Comparison of ENCODE assay signal across 24 cellular contexts in genomic region chr3:41503998-41504623, GRCh38.
"Had no signal": no experiment of that assay in that cellular context is flagged by ENCODE, and none has a peak within 500 bp of the region (broad histone marks: within the 10 kb centered on the region; RNA-seq: fewer than 3 reads in every experiment).

No MANE protein-coding gene starts in this region.

- H3K4me1 Mint-ChIP-seq: activated CD8-positive, alpha-beta memory T cell treated with anti-CD3 and anti-CD28 coated beads, Interleukin-2, amount 10 ng/mL, durations not matched to agents 7 days and 5 days; naive B cell; neural crest cell; T-helper 17 cell had no signal

- ATAC-seq: activated CD8-positive, alpha-beta memory T cell treated with anti-CD3 and anti-CD28 coated beads, Interleukin-2, amount 10 ng/mL, durations not matched to agents 7 days and 5 days; activated naive CD8-positive, alpha-beta T cell treated with anti-CD3 and anti-CD28 coated beads, Interleukin-2, amount 50 U/mL, for 24 hours; body of pancreas; esophagus mucosa; left lobe of liver; T-helper 17 cell; upper lobe of right lung had no signal

- DNase-seq: activated CD4-positive, alpha-beta memory T cell treated with anti-CD3 and anti-CD28 coated beads for 36 hours; activated CD4-positive, alpha-beta T cell treated with anti-CD3 and anti-CD28 coated beads for 48 hours; activated CD8-positive, alpha-beta memory T cell treated with anti-CD3 and anti-CD28 coated beads, Interleukin-2, amount 10 ng/mL, durations not matched to agents 7 days and 5 days; activated gamma-delta T cell; activated naive CD4-positive, alpha-beta T cell treated with anti-CD3 and anti-CD28 coated beads, Interleukin-2, amount 50 U/mL, for 16 hours; activated naive CD8-positive, alpha-beta T cell treated with anti-CD3 and anti-CD28 coated beads, Interleukin-2, amount 50 U/mL, for 24 hours; body of pancreas; caudate nucleus; effector CD4-positive, alpha-beta T cell; foreskin melanocyte; naive B cell; retina; sigmoid colon; stimulated activated CD4-positive, alpha-beta T cell treated with anti-CD3 and anti-CD28 coated beads, Interleukin-4, amount 100 ng/mL, for 1 hour; stimulated activated naive CD4-positive, alpha-beta T cell treated with Interleukin-2 at 50 U/mL for 16 hours; T-helper 17 cell; upper lobe of right lung had no signal

- H3K27ac ChIP-seq: body of pancreas, sigmoid colon, upper lobe of right lung had no signal

- H3K4me1 ChIP-seq: body of pancreas, sigmoid colon, upper lobe of right lung had no signal

- H3K27me3 Mint-ChIP-seq: activated CD4-positive, alpha-beta memory T cell treated with anti-CD3 and anti-CD28 coated beads for 36 hours; activated CD8-positive, alpha-beta memory T cell treated with anti-CD3 and anti-CD28 coated beads, Interleukin-2, amount 10 ng/mL, durations not matched to agents 7 days and 5 days; activated naive CD8-positive, alpha-beta T cell treated with anti-CD3 and anti-CD28 coated beads, Interleukin-2, amount 50 U/mL, for 24 hours; dendritic cell treated with granulocyte-macrophage colony-stimulating factor and Interleukin-4, amounts not matched to agents 40 ng/mL and 50 ng/mL, for 4 days; naive B cell; T-helper 17 cell had no signal

- H3K4me3 Mint-ChIP-seq: activated CD4-positive, alpha-beta memory T cell treated with anti-CD3 and anti-CD28 coated beads for 36 hours; activated CD8-positive, alpha-beta memory T cell treated with anti-CD3 and anti-CD28 coated beads, Interleukin-2, amount 10 ng/mL, durations not matched to agents 7 days and 5 days; activated naive CD8-positive, alpha-beta T cell treated with anti-CD3 and anti-CD28 coated beads, Interleukin-2, amount 50 U/mL, for 24 hours; activated T-helper 1 cell treated with anti-CD3 and anti-CD28 coated beads, Interleukin-12 subunit alpha, Interleukin-12 subunit beta, Interleukin-2, Interleukin-4 antibody, amounts not matched to agents 30 ng/mL and 10 ng/mL and 1 ng/mL, durations not matched to agents 14 hours and 24 hours and 36 hours; dendritic cell treated with granulocyte-macrophage colony-stimulating factor and Interleukin-4, amounts not matched to agents 40 ng/mL and 50 ng/mL, for 4 days; naive B cell; neural crest cell; T-helper 17 cell had no signal

- H3K9me3 ChIP-seq: body of pancreas, sigmoid colon, upper lobe of right lung had no signal

- H3K36me3 ChIP-seq: sigmoid colon, upper lobe of right lung had no signal

- H3K36me3 Mint-ChIP-seq: activated CD8-positive, alpha-beta memory T cell treated with anti-CD3 and anti-CD28 coated beads, Interleukin-2, amount 10 ng/mL, durations not matched to agents 7 days and 5 days had no signal

- H3K4me3 ChIP-seq: body of pancreas, lung, sigmoid colon, smooth muscle cell, upper lobe of right lung had no signal

- H3K27me3 ChIP-seq: body of pancreas, sigmoid colon, upper lobe of right lung had no signal

- H3K27ac Mint-ChIP-seq: activated CD4-positive, alpha-beta memory T cell treated with anti-CD3 and anti-CD28 coated beads for 36 hours; activated CD8-positive, alpha-beta memory T cell treated with anti-CD3 and anti-CD28 coated beads, Interleukin-2, amount 10 ng/mL, durations not matched to agents 7 days and 5 days; activated naive CD8-positive, alpha-beta T cell treated with anti-CD3 and anti-CD28 coated beads, Interleukin-2, amount 50 U/mL, for 24 hours; activated T-helper 1 cell treated with anti-CD3 and anti-CD28 coated beads, Interleukin-12 subunit alpha, Interleukin-12 subunit beta, Interleukin-2, Interleukin-4 antibody, amounts not matched to agents 30 ng/mL and 10 ng/mL and 1 ng/mL, durations not matched to agents 14 hours and 24 hours and 36 hours; dendritic cell treated with granulocyte-macrophage colony-stimulating factor and Interleukin-4, amounts not matched to agents 40 ng/mL and 50 ng/mL, for 4 days; naive B cell; T-helper 17 cell had no signal
